Comparison of ENCODE assay signal across 9 cellular contexts in the genomic region with DNA sequence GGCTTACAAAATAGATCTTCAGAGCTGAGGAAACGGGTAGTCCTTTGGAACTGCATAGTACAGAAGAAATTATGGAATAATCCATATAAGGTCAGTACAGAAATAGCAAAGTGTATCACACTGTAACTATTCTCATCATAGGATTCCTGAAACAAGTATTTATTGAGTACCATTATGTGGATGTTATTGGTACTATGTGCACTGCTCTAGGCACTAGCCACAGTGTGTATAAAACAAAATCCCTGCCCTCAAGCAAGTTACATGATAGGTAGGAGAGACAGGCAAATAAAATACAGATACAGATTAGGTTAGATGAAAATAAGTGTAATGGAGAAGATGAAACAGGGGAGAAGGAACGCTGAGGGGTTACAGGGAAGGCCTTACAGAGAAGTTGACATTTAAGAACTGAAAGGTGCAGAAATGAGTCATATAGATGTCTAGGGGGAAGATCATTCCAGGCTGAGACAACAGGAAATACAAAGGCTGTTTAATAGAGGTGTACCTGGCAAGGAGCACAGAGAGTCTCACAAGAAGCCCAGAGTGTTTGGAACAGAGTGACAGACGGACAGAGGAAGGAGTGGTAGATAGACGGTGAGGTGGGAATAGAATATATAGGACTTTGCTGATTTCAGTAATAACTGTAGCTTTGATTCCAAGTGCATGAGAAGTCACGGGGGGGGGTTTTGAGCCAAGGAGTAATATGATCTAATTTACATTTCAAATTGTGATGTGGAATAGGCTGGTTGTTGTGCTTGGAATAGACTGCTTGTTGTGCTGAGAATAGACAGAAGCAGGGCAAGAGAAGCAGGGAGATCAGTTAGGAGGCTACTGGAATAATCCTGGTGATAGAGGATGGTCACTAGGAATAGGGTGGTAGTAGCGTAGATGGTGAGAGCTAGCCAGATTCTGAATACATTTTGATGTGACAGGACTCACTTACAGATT. TPM values are rescaled to one million over a fixed set of nuclear protein-coding genes. Genes with fewer than 3 reads are reported as not detected.
DNase-seq lines count a peak whose midpoint lies in the region; ATAC-seq and TF ChIP-seq lines count a peak whose summit lies in the region.
"Had no signal": no experiment of that assay in that cellular context is flagged by ENCODE, and none has a peak within 500 bp of the region (broad histone marks: within the 10 kb centered on the region; RNA-seq: fewer than 3 reads in every experiment).

No MANE protein-coding gene starts in this region.

- H3K4me1 ChIP-seq in Caco-2 = peaks cover 30% of the 10 kb centered on the region

- intact Hi-C loops in Caco-2 (cut with micrococcal nuclease; ENCODE audit: unreplicated experiment) = no loop called here

- BruUV-seq in Caco-2 (replicated peaks; lab: Mats Ljungman, UMichigan) = no TSS peak

- peak overlapping the region; percentile 22 for H3K4me3 Mint-ChIP-seq in stimulated activated naive CD8-positive, alpha-beta T cell treated with anti-CD3 and anti-CD28 coated beads, Interleukin-15, Interleukin-2, amounts not matched to agents 100 ng/mL and 50 ng/mL, for 24 hours
- no peak overlapping the region for H3K4me3 Mint-ChIP-seq in Caco-2 (ENCODE audit: unreplicated experiment)
- H3K4me3 Mint-ChIP-seq: dendritic cell treated with granulocyte-macrophage colony-stimulating factor and Interleukin-4, amounts not matched to agents 40 ng/mL and 50 ng/mL, for 4 days had no signal

- DNase-seq in choroid plexus epithelial cell (ENCODE audit: low read depth) (peak; percentile 58), Caco-2 (no peak), NOMO-1 (lab: John Stamatoyannopoulos, UW; ENCODE audit: unreplicated experiment in 2 of 2) (no peak), NCI-H446 (lab: John Stamatoyannopoulos, UW) (no peak)
- DNase-seq: pancreas had no signal

- peaks cover 56% of the 10 kb centered on the region for H3K36me3 Mint-ChIP-seq in stimulated activated naive CD8-positive, alpha-beta T cell treated with anti-CD3 and anti-CD28 coated beads, Interleukin-15, Interleukin-2, amounts not matched to agents 100 ng/mL and 50 ng/mL, for 24 hours (ENCODE audit: low read depth)
- peaks cover 31% of the 10 kb centered on the region for H3K36me3 Mint-ChIP-seq in Caco-2 (ENCODE audit: insufficient read depth, unreplicated experiment)

- no peaks in the 10 kb centered on the region; the same call in none of the 2 replicates for H3K36me3 ChIP-seq in Caco-2 (ENCODE audit: control insufficient read depth, insufficient read depth, low read length)

- H3K27me3 ChIP-seq in Caco-2 (replicated peaks; ENCODE audit: control insufficient read depth, insufficient read depth, low read length) = no peaks in the 10 kb centered on the region
- H3K27me3 ChIP-seq: pancreas had no signal

- ATAC-seq in GM21381 (IDR thresholded peaks at IDR 0.05; ENCODE audit: unreplicated experiment) (peak; percentile 82), HG03432 (IDR thresholded peaks at IDR 0.05; ENCODE audit: unreplicated experiment) (peak; percentile 97)

- CTCF ChIA-PET in Caco-2 (lab: Charles Lee) = interaction anchor here (1.5 kb wide), 1 partner anchor 14 kb away, joined by 8 read pairs; the partner anchor contains the start of gene RNF141

- POLR2A ChIA-PET in Caco-2 (lab: Charles Lee) = interaction anchor here (1.0 to 1.5 kb wide), 2 partner anchors 13 to 404 kb away, joined by 3 to 6 read pairs; partner anchors contain the start of gene RNF141

- peak overlapping the region; percentile 66 for H3K27ac Mint-ChIP-seq in stimulated activated naive CD8-positive, alpha-beta T cell treated with anti-CD3 and anti-CD28 coated beads, Interleukin-15, Interleukin-2, amounts not matched to agents 100 ng/mL and 50 ng/mL, for 24 hours
- no peak overlapping the region for H3K27ac Mint-ChIP-seq in Caco-2 (ENCODE audit: unreplicated experiment)
- H3K27ac Mint-ChIP-seq: dendritic cell treated with granulocyte-macrophage colony-stimulating factor and Interleukin-4, amounts not matched to agents 40 ng/mL and 50 ng/mL, for 4 days had no signal

- H3K4me3 ChIP-seq in choroid plexus epithelial cell (ENCODE audit: low read depth, low read length) = no peak overlapping the region
- no peak overlapping the region for H3K4me3 ChIP-seq in Caco-2 (ENCODE audit: low read depth, low read length)
- H3K4me3 ChIP-seq: pancreas had no signal

- no peaks in the 10 kb centered on the region for H3K9me3 Mint-ChIP-seq in stimulated activated naive CD8-positive, alpha-beta T cell treated with anti-CD3 and anti-CD28 coated beads, Interleukin-15, Interleukin-2, amounts not matched to agents 100 ng/mL and 50 ng/mL, for 24 hours
- H3K9me3 Mint-ChIP-seq in Caco-2 (ENCODE audit: unreplicated experiment) = no peaks in the 10 kb centered on the region
- H3K9me3 Mint-ChIP-seq: dendritic cell treated with granulocyte-macrophage colony-stimulating factor and Interleukin-4, amounts not matched to agents 40 ng/mL and 50 ng/mL, for 4 days had no signal

- H3K9me3 ChIP-seq in Caco-2 = no peaks in the 10 kb centered on the region
- H3K9me3 ChIP-seq: pancreas had no signal

- no peaks in the 10 kb centered on the region for H3K27me3 Mint-ChIP-seq in stimulated activated naive CD8-positive, alpha-beta T cell treated with anti-CD3 and anti-CD28 coated beads, Interleukin-15, Interleukin-2, amounts not matched to agents 100 ng/mL and 50 ng/mL, for 24 hours
- H3K27me3 Mint-ChIP-seq in Caco-2 (ENCODE audit: insufficient read depth, unreplicated experiment) = no peaks in the 10 kb centered on the region
- H3K27me3 Mint-ChIP-seq: dendritic cell treated with granulocyte-macrophage colony-stimulating factor and Interleukin-4, amounts not matched to agents 40 ng/mL and 50 ng/mL, for 4 days had no signal

- TF ChIP-seq CTCF in choroid plexus epithelial cell (conservative IDR thresholded peaks at IDR 0.05; ENCODE audit: low read depth, low read length) = no peak
- no peak for TF ChIP-seq CTCF in Caco-2 (IDR thresholded peaks at IDR 0.05; ENCODE audit: insufficient read depth in 1 of 2, low read depth in 1 of 2, low read length in 1 of 2, severe bottlenecking in 1 of 2, unreplicated experiment in 1 of 2)

- H3K4me1 Mint-ChIP-seq in stimulated activated naive CD8-positive, alpha-beta T cell treated with anti-CD3 and anti-CD28 coated beads, Interleukin-15, Interleukin-2, amounts not matched to agents 100 ng/mL and 50 ng/mL, for 24 hours (ENCODE audit: low read depth) = peaks cover 20% of the 10 kb centered on the region
- H3K4me1 Mint-ChIP-seq in Caco-2 (ENCODE audit: low read depth, unreplicated experiment) = peaks cover 20% of the 10 kb centered on the region

RNA-seq across cellular contexts. Expression of gene RNF141, which starts 13.7 kb away (rescaled TPM):
- 65.2 and 74.8 TPM in 2 replicates for total RNA-seq in Caco-2 (2022)

RNA-seq across cellular contexts. Expression of gene LYVE1, which starts 41.2 kb away (rescaled TPM):
- total RNA-seq in Caco-2 (2022) = not detected in 2 replicates
